In the genomic region with DNA sequence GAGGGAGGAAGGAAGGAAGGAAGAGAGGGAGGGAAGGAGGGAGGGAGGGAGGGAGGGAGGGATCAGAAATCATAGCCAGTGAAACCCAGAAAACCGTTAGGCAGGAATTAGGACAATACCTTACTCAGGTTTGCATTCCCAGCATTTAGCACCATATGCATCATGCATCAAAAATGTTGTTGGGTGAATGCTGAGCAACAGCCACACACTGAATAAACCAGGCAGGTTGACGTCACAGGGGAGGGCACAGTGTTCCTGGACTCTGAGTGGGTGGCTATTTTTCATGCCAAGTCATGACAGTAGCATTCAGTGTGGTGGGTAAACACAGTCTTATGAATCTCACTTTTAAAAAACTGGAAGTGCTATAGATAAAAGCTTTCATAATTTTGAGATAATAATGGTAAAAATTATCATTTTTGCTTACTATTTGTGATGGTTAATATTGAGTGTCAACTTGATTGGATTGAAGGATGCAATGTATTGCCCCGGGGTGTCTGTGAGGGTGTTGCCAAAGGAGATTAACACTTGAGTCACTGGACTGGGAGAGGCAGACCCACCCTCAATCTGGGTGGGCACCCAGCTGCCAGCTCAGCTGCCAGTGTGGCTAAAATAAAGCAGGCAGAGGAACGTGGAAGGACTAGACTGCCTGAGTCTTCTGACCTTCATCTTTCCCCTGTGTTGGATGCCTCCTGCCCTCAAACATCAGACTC, we compare ENCODE assay signal across 10 cellular contexts.
DNase-seq lines count a peak whose midpoint lies in the region; ATAC-seq lines count a peak whose summit lies in the region.
"Had no signal": no experiment of that assay in that cellular context is flagged by ENCODE, and none has a peak within 500 bp of the region (broad histone marks: within the 10 kb centered on the region; RNA-seq: fewer than 3 reads in every experiment).

No MANE protein-coding gene starts in this region.

- intact Hi-C loops in activated CD4-positive, alpha-beta T cell treated with anti-CD3 and anti-CD28 coated beads for 36 hours (cut with DNase I, micrococcal nuclease) = no loop called here

- ATAC-seq in activated CD4-positive, alpha-beta T cell treated with anti-CD3 and anti-CD28 coated beads for 36 hours = no peak
- ATAC-seq in HG03108 (IDR thresholded peaks at IDR 0.05; ENCODE audit: unreplicated experiment) = no peak
- ATAC-seq in GM19328 (IDR thresholded peaks at IDR 0.05; ENCODE audit: unreplicated experiment) = no peak
- no peak for ATAC-seq in GM21423 (IDR thresholded peaks at IDR 0.05; ENCODE audit: unreplicated experiment)

- H3K4me3 Mint-ChIP-seq in activated CD4-positive, alpha-beta T cell treated with anti-CD3 and anti-CD28 coated beads for 36 hours = no peak overlapping the region
- H3K4me3 Mint-ChIP-seq in activated CD4-positive, alpha-beta T cell treated with anti-CD3 and anti-CD28 coated beads, Interleukin-2, amount 10 ng/mL, durations not matched to agents 7 days and 5 days = no peak overlapping the region

- POLR2A ChIA-PET in activated CD4-positive, alpha-beta T cell treated with anti-CD3 and anti-CD28 coated beads for 36 hours (lab: Charles Lee) = no interaction called here
- POLR2A ChIA-PET in activated CD4-positive, alpha-beta T cell treated with anti-CD3 and anti-CD28 coated beads, Interleukin-2, amount 10 ng/mL, durations not matched to agents 7 days and 5 days (lab: Charles Lee) = no interaction called here

- H3K4me1 Mint-ChIP-seq in activated CD4-positive, alpha-beta T cell treated with anti-CD3 and anti-CD28 coated beads for 36 hours = no peaks in the 10 kb centered on the region
- H3K4me1 Mint-ChIP-seq in activated CD4-positive, alpha-beta T cell treated with anti-CD3 and anti-CD28 coated beads, Interleukin-2, amount 10 ng/mL, durations not matched to agents 7 days and 5 days = no peaks in the 10 kb centered on the region

- peaks cover 35% of the 10 kb centered on the region for H3K27me3 Mint-ChIP-seq in activated CD4-positive, alpha-beta T cell treated with anti-CD3 and anti-CD28 coated beads for 36 hours
- peaks cover 39% of the 10 kb centered on the region for H3K27me3 Mint-ChIP-seq in activated CD4-positive, alpha-beta T cell treated with anti-CD3 and anti-CD28 coated beads, Interleukin-2, amount 10 ng/mL, durations not matched to agents 7 days and 5 days

- no peaks in the 10 kb centered on the region for H3K9me3 Mint-ChIP-seq in activated CD4-positive, alpha-beta T cell treated with anti-CD3 and anti-CD28 coated beads for 36 hours (ENCODE audit: low read depth)
- H3K9me3 Mint-ChIP-seq in activated CD4-positive, alpha-beta T cell treated with anti-CD3 and anti-CD28 coated beads, Interleukin-2, amount 10 ng/mL, durations not matched to agents 7 days and 5 days = no peaks in the 10 kb centered on the region

- CTCF ChIA-PET in activated CD4-positive, alpha-beta T cell treated with anti-CD3 and anti-CD28 coated beads for 36 hours (lab: Charles Lee) = no interaction called here
- CTCF ChIA-PET in activated CD4-positive, alpha-beta T cell treated with anti-CD3 and anti-CD28 coated beads, Interleukin-2, amount 10 ng/mL, durations not matched to agents 7 days and 5 days (lab: Charles Lee) = no interaction called here

- no peak overlapping the region for H3K27ac Mint-ChIP-seq in activated CD4-positive, alpha-beta T cell treated with anti-CD3 and anti-CD28 coated beads for 36 hours
- no peak overlapping the region for H3K27ac Mint-ChIP-seq in activated CD4-positive, alpha-beta T cell treated with anti-CD3 and anti-CD28 coated beads, Interleukin-2, amount 10 ng/mL, durations not matched to agents 7 days and 5 days

- H3K27ac ChIP-seq in angular gyrus (ENCODE audit: low read depth, low read length) (peak overlapping the region; percentile 22), temporal lobe (ENCODE audit: low read depth, low read length) (peak overlapping the region; percentile 85)

- DNase-seq in activated CD4-positive, alpha-beta T cell treated with anti-CD3 and anti-CD28 coated beads for 36 hours = peak; percentile 8
- no peak for DNase-seq in activated CD4-positive, alpha-beta T cell treated with anti-CD3 and anti-CD28 coated beads, Interleukin-2, amount 10 ng/mL, durations not matched to agents 7 days and 5 days
- DNase-seq in hippocampal formation (lab: John Stamatoyannopoulos, UW) = peak; percentile 22 to 34
- DNase-seq: activated T-cell treated with anti-CD3 and anti-CD28 coated beads, Interleukin-2, amount 50 U/mL, for 1 hour; MV-4-11 had no signal

- H3K36me3 Mint-ChIP-seq in activated CD4-positive, alpha-beta T cell treated with anti-CD3 and anti-CD28 coated beads for 36 hours (ENCODE audit: low read depth) = no peaks in the 10 kb centered on the region
- H3K36me3 Mint-ChIP-seq in activated CD4-positive, alpha-beta T cell treated with anti-CD3 and anti-CD28 coated beads, Interleukin-2, amount 10 ng/mL, durations not matched to agents 7 days and 5 days (ENCODE audit: low read depth) = no peaks in the 10 kb centered on the region
